15 cellular contexts compared by ENCODE assay signal in the genomic region with DNA sequence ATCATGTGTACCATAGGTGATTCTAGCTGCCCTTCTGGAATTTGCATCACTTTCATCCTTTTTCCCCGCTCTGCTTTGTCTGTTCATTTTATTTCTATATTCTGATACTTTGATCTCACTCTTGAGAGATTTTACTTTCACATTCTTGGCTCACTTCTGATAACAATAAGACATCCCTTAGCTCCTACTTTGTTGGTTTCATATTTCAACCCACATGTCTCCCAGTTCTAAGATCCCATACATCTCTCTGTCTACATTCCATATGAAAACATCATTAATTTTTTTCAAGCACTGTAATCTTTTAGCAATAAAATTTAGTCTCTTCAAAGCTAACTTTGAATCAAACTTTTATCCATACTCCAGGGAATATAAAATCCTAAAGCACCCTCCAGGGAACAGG.
DNase-seq lines count a peak whose midpoint lies in the region; ATAC-seq and TF ChIP-seq lines count a peak whose summit lies in the region.
"Had no signal": no experiment of that assay in that cellular context is flagged by ENCODE, and none has a peak within 500 bp of the region (broad histone marks: within the 10 kb centered on the region; RNA-seq: fewer than 3 reads in every experiment).

No MANE protein-coding gene starts in this region.

- peaks cover 39% of the 10 kb centered on the region for H3K4me1 ChIP-seq in Caco-2
- peaks cover 7% of the 10 kb centered on the region for H3K4me1 ChIP-seq in IMR-90 (ENCODE audit: control insufficient read depth, insufficient read depth, low read length)
- peaks cover 7% of the 10 kb centered on the region for H3K4me1 ChIP-seq in GM23248 (ENCODE audit: insufficient read depth)

- TF ChIP-seq CTCF in Caco-2 (IDR thresholded peaks at IDR 0.05; ENCODE audit: insufficient read depth in 1 of 2, low read depth in 1 of 2, low read length in 1 of 2, severe bottlenecking in 1 of 2, unreplicated experiment in 1 of 2) (no peak), IMR-90 (conservative IDR thresholded peaks at IDR 0.05; ENCODE audit: low read depth, low read length) (no peak), chondrocyte (IDR thresholded peaks at IDR 0.05) (no peak)

- TF ChIP-seq RAD21 in IMR-90 (IDR thresholded peaks at IDR 0.05; ENCODE audit: low read length) = no peak

- H3K9me2 ChIP-seq in GM23248 (ENCODE audit: insufficient read depth) = no peaks in the 10 kb centered on the region

- H3K4me3 Mint-ChIP-seq in Caco-2 (ENCODE audit: unreplicated experiment) = peak overlapping the region; percentile 39
- H3K4me3 Mint-ChIP-seq in chondrocyte (ENCODE audit: unreplicated experiment) = peak overlapping the region; percentile 11
- H3K4me3 Mint-ChIP-seq in immature natural killer cell = no peak overlapping the region

- H2BK120ac ChIP-seq in IMR-90 (ENCODE audit: low read depth, low read length) = peak overlapping the region; percentile 56

- peak overlapping the region; percentile 64; the same call in 1 of the 2 replicates for H3K14ac ChIP-seq in IMR-90 (replicated peaks; ENCODE audit: low read depth, low read length)

- H3K9me3 Mint-ChIP-seq in Caco-2 (ENCODE audit: unreplicated experiment) (peaks cover 10% of the 10 kb centered on the region), chondrocyte (ENCODE audit: low read depth) (peaks cover 3% of the 10 kb centered on the region), immature natural killer cell (peaks cover 0 to 5% (median 0%) of the 10 kb centered on the region in 6 donors)

- H2BK20ac ChIP-seq in IMR-90 (ENCODE audit: low read depth, low read length) = peak overlapping the region; percentile 50; the same call in 1 of the 2 replicates

- POLR2A ChIA-PET in Caco-2 (lab: Charles Lee) (no interaction called here), IMR-90 (lab: Charles Lee; ENCODE audit: unreplicated experiment) (no interaction called here)

- no peak overlapping the region for H2BK15ac ChIP-seq in IMR-90 (ENCODE audit: low read depth, low read length)

- peak overlapping the region; percentile 84 for H2BK5ac ChIP-seq in IMR-90 (ENCODE audit: low read depth, low read length, poor library complexity, severe bottlenecking)

- peak overlapping the region; percentile 55; the same call in 1 of the 2 replicates for H3K4ac ChIP-seq in IMR-90 (ENCODE audit: low read depth, low read length)

- H3K9me3 ChIP-seq in Caco-2 (no peaks in the 10 kb centered on the region), IMR-90 (ENCODE audit: control insufficient read depth, insufficient read depth, low read length) (no peaks in the 10 kb centered on the region), GM23248 (ENCODE audit: low read depth) (no peaks in the 10 kb centered on the region)

- no peak overlapping the region; the same call in 1 of the 2 replicates for H2AK5ac ChIP-seq in IMR-90 (ENCODE audit: low read depth, low read length)

- H3K27me3 Mint-ChIP-seq in Caco-2 (ENCODE audit: insufficient read depth, unreplicated experiment) (no peaks in the 10 kb centered on the region), chondrocyte (ENCODE audit: low read depth) (no peaks in the 10 kb centered on the region), immature natural killer cell (ENCODE audit: low read depth in 3 of 3) (no peaks in the 10 kb centered on the region)

- TF ChIP-seq POLR2A in IMR-90 (IDR thresholded peaks at IDR 0.05; ENCODE audit: low read depth, low read length) = no peak

- ATAC-seq in IMR-90 (ENCODE audit: low read depth) = peak; percentile 63

- peak overlapping the region; percentile 76 for H3K27ac Mint-ChIP-seq in Caco-2 (ENCODE audit: unreplicated experiment)
- H3K27ac Mint-ChIP-seq in chondrocyte (ENCODE audit: unreplicated experiment) = peak overlapping the region; percentile 91
- H3K27ac Mint-ChIP-seq in immature natural killer cell = no peak overlapping the region

- H3K36me3 Mint-ChIP-seq in Caco-2 (ENCODE audit: insufficient read depth, unreplicated experiment) (peaks cover 67% of the 10 kb centered on the region), chondrocyte (ENCODE audit: low read depth) (peaks cover 52% of the 10 kb centered on the region), immature natural killer cell (no peaks in the 10 kb centered on the region)

- no peaks in the 10 kb centered on the region for H4K20me1 ChIP-seq in IMR-90 (ENCODE audit: insufficient read depth, low read length)
- H4K20me1 ChIP-seq in GM23248 (ENCODE audit: insufficient read depth) = no peaks in the 10 kb centered on the region

- H3K23ac ChIP-seq in IMR-90 (ENCODE audit: low read depth, low read length) = no peak overlapping the region

- 83% methylated on average over 1 of the region's 1 CpG; no CpG with 5 or more reads in 1 of the 2 experiments for WGBS in IMR-90 (ENCODE audit: extremely low coverage in 2 of 2, insufficient read length in 1 of 2), 2 experiments
- WGBS in GM23248 (ENCODE audit: low coverage in 1 of 2, low lambda C conversion rate in 2 of 2, missing lambda C conversion rate in 2 of 2), 2 experiments = 46 to 50% methylated on average over 1 of the region's 1 CpG

- H3K18ac ChIP-seq in IMR-90 (ENCODE audit: low read depth, low read length) = peak overlapping the region; percentile 82; the same call in 1 of the 2 replicates

- intact Hi-C loops in Caco-2 (cut with micrococcal nuclease; ENCODE audit: unreplicated experiment) = loop anchor here (1.0 kb wide), 1 partner anchor 330 kb away; no protein-coding TSS in a partner anchor
- intact Hi-C loops in IMR-90 (cut with micrococcal nuclease) = no loop called here

- H3K79me2 ChIP-seq in GM23248 (ENCODE audit: insufficient read depth) = peaks cover 4% of the 10 kb centered on the region; the same call in 1 of the 2 replicates

- H3K4me1 Mint-ChIP-seq in Caco-2 (ENCODE audit: low read depth, unreplicated experiment) (peaks cover 17% of the 10 kb centered on the region), chondrocyte (ENCODE audit: low read depth) (peaks cover 51% of the 10 kb centered on the region), immature natural killer cell (no peaks in the 10 kb centered on the region)

- in situ Hi-C loops in IMR-90 (cut with MboI; ENCODE audit: low sequenced_read_pairs) = no loop called here
- in situ Hi-C loops in GM23248 (cut with MboI) = no loop called here

- no peak overlapping the region for H3K9ac ChIP-seq in IMR-90 (ENCODE audit: low read depth, low read length)
- no peak overlapping the region for H3K9ac ChIP-seq in GM23248

- H4K8ac ChIP-seq in IMR-90 (ENCODE audit: low read depth in 2 of 2, low read length in 2 of 2) = peak overlapping the region; percentile 38 to 77; a peak in 2 of 4 replicates

- H3K4me2 ChIP-seq in IMR-90 (ENCODE audit: low read depth, low read length) = peak overlapping the region; percentile 49; the same call in 1 of the 2 replicates
- no peak overlapping the region for H3K4me2 ChIP-seq in GM23248 (ENCODE audit: unreplicated experiment)

- H3K56ac ChIP-seq in IMR-90 (ENCODE audit: extremely low read depth, insufficient read depth, low read length) = no peak overlapping the region

- no peak overlapping the region for H3K4me3 ChIP-seq in Caco-2 (ENCODE audit: low read depth, low read length)
- H3K4me3 ChIP-seq in IMR-90 (ENCODE audit: insufficient read depth, low read depth, low read length) = no peak overlapping the region
- H3K4me3 ChIP-seq in GM23248 = no peak overlapping the region

- dilution Hi-C loops in IMR-90 (cut with HindIII; ENCODE audit: low sequenced_read_pairs, unreplicated experiment) = no loop called here

- no peak overlapping the region for H4K91ac ChIP-seq in IMR-90 (ENCODE audit: insufficient read depth, low read depth, low read length)

- BruUV-seq in Caco-2 (replicated peaks; lab: Mats Ljungman, UMichigan) = no TSS peak
- BruUV-seq in IMR-90 (replicated peaks; lab: Mats Ljungman, UMichigan) = no TSS peak

- H3K27me3 ChIP-seq in Caco-2 (replicated peaks; ENCODE audit: control insufficient read depth, insufficient read depth, low read length) (no peaks in the 10 kb centered on the region), IMR-90 (ENCODE audit: control insufficient read depth, insufficient read depth, low read length) (no peaks in the 10 kb centered on the region), GM23248 (replicated peaks; ENCODE audit: insufficient read depth) (no peaks in the 10 kb centered on the region)

- H3F3A ChIP-seq in GM23248 (ENCODE audit: insufficient read depth) = peaks cover 44% of the 10 kb centered on the region

- H4K5ac ChIP-seq in IMR-90 (ENCODE audit: low read depth, low read length) = peak overlapping the region; percentile 91; the same call in 1 of the 2 replicates

- CTCF ChIA-PET in Caco-2 (lab: Charles Lee) (no interaction called here), IMR-90 (lab: Yijun Ruan, JAX) (interaction anchor here (0.5 kb wide), 1 partner anchor 38 kb away, joined by 3 read pairs; no protein-coding TSS in a partner anchor)

- no peaks in the 10 kb centered on the region; the same call in none of the 2 replicates for H3K36me3 ChIP-seq in Caco-2 (ENCODE audit: control insufficient read depth, insufficient read depth, low read length)
- H3K36me3 ChIP-seq in IMR-90 (ENCODE audit: control insufficient read depth, insufficient read depth, low read length) = peaks cover 47% of the 10 kb centered on the region
- peaks cover 89% of the 10 kb centered on the region for H3K36me3 ChIP-seq in GM23248 (ENCODE audit: low read depth)

- peaks cover 7% of the 10 kb centered on the region; the same call in 1 of the 2 replicates for H3K9me1 ChIP-seq in IMR-90 (ENCODE audit: insufficient read depth, low read length)

- H2AFZ ChIP-seq in IMR-90 (replicated peaks; ENCODE audit: low read length, poor library complexity) (no peak overlapping the region), GM23248 (no peak overlapping the region)

- DNase-seq in Caco-2 (peak in 1 of 2 experiments; percentile 16), IMR-90 (peak; percentile 58), chondrocyte (ENCODE audit: low spot score) (no peak), non-pigmented ciliary epithelial cell (ENCODE audit: low read depth) (peak; percentile 34), NCI-H1105 (lab: John Stamatoyannopoulos, UW) (no peak), immature natural killer cell (no peak), GM23248 (no peak)
- DNase-seq in activated naive CD4-positive, alpha-beta T cell treated with Interleukin-2 at 50 U/mL for 16 hours = no peak
- DNase-seq: ACHN, NCI-H1048, NCI-H1694, NCI-H446, NCI-H69, RPMI8226, SIG-M5 had no signal

- peaks cover 24 to 45% of the 10 kb centered on the region in 2 experiments; a peak in 3 of 4 replicates for H3K79me1 ChIP-seq in IMR-90 (ENCODE audit: low read depth in 1 of 2, low read length in 2 of 2)

- H2AK9ac ChIP-seq in IMR-90 (replicated peaks; ENCODE audit: low read depth, low read length, poor library complexity) = no peak overlapping the region

- H3K27ac ChIP-seq in IMR-90 (ENCODE audit: insufficient read depth, low read length) (peak overlapping the region; percentile 23; the same call in 1 of the 2 replicates), GM23248 (no peak overlapping the region)

TF ChIP-seq in IMR-90, 13 proteins besides CTCF, POLR2A, EP300 and RAD21 (continues in another document):
- TF ChIP-seq MAZ (IDR thresholded peaks at IDR 0.05; ENCODE audit: borderline replicate concordance, low read depth, low read length) (no peak), FOS (IDR thresholded peaks at IDR 0.05; ENCODE audit: low read depth, low read length) (no peak), SMC3 (IDR thresholded peaks at IDR 0.05; ENCODE audit: low read depth, low read length) (no peak), RFX5 (IDR thresholded peaks at IDR 0.05; ENCODE audit: low read depth, low read length) (no peak), NFE2L2 (IDR thresholded peaks at IDR 0.05; ENCODE audit: low read depth, low read length) (no peak)

Comparison
In these comparisons a context has a peak if more than half of its experiments do, and no peak if none do; other contexts are left out.
1. DNase-seq: peak in IMR-90 (single experiment) and non-pigmented ciliary epithelial cell (single experiment); none in chondrocyte (single experiment), NCI-H1105 (single experiment), immature natural killer cell (0 of 3), activated naive CD4-positive, alpha-beta T cell treated with Interleukin-2 at 50 U/mL for 16 hours (single experiment) and GM23248 (single experiment).
2. H3K27ac Mint-ChIP-seq: peak in Caco-2 (single experiment) and chondrocyte (single experiment); none in immature natural killer cell (0 of 6).
3. H3K4me3 Mint-ChIP-seq: peak in Caco-2 (single experiment) and chondrocyte (single experiment); none in immature natural killer cell (0 of 5).